1 cellular context compared by ENCODE assay signal in genomic region chr3:58635371-58636285, GRCh38.
TF ChIP-seq lines count a peak whose summit lies in the region.

No MANE protein-coding gene starts in this region.

TF ChIP-seq in IMR-90, 13 proteins besides CTCF, POLR2A, EP300 and RAD21:
- TF ChIP-seq ELK1 (IDR thresholded peaks at IDR 0.05; ENCODE audit: borderline replicate concordance, low read depth, low read length) (no peak), MAFK (IDR thresholded peaks at IDR 0.05; ENCODE audit: low read depth, low read length) (no peak), RFX5 (IDR thresholded peaks at IDR 0.05; ENCODE audit: low read depth, low read length) (no peak), USF2 (IDR thresholded peaks at IDR 0.05; ENCODE audit: low read depth, low read length) (no peak), MXI1 (IDR thresholded peaks at IDR 0.05; ENCODE audit: borderline replicate concordance, low read depth, low read length) (no peak), BHLHE40 (IDR thresholded peaks at IDR 0.05; ENCODE audit: low read depth, low read length) (no peak), FOS (IDR thresholded peaks at IDR 0.05; ENCODE audit: low read depth, low read length) (no peak), CEBPB (IDR thresholded peaks at IDR 0.05; ENCODE audit: low read depth, low read length) (no peak), NFE2L2 (IDR thresholded peaks at IDR 0.05; ENCODE audit: low read depth, low read length) (no peak), RCOR1 (IDR thresholded peaks at IDR 0.05; ENCODE audit: insufficient replicate concordance, low read length) (no peak), SMC3 (IDR thresholded peaks at IDR 0.05; ENCODE audit: low read depth, low read length) (no peak), MAZ (IDR thresholded peaks at IDR 0.05; ENCODE audit: borderline replicate concordance, low read depth, low read length) (no peak), CHD1 (IDR thresholded peaks at IDR 0.05; ENCODE audit: low read depth, low read length) (no peak)
TF ChIP-seq in IMR-90: peak in this region for 0.
